8 cellular contexts compared by ENCODE assay signal in the genomic region with DNA sequence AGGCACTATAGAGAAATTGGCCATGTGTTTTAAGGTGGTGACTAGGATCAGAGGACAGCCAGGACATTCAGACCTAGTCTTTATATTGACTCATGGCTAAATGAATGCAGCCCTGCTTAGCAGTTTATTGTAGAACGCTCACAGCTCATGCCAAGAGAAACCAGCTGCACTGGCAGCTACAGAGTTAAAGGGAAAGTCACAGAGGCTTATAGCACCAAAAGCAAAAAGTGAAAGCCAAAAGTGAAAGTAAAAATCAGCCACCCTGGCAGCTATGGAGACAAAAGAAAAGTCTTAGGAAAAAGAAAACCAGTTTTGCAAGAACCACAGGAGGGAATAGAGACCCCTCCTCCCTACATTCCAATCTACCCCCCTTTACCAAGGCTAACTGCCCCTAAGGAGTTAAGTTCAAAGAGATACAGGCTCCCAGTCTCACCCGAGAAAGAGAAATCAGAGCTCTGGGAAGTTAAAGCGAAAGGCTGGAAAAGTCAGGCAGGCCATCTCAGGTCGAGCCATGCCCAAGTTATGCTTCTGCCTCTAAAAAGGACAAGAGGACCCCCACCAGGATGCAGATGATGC.
DNase-seq lines count a peak whose midpoint lies in the region; ATAC-seq and TF ChIP-seq lines count a peak whose summit lies in the region.

No MANE protein-coding gene starts in this region.

- H3K9me3 Mint-ChIP-seq in activated T-cell treated with anti-CD3 and anti-CD28 coated beads, Interleukin-2, amount 50 U/mL, for 4 hours: no peaks in the 10 kb centered on the region
- H3K9me3 Mint-ChIP-seq in T-cell: no peaks in the 10 kb centered on the region

- POLR2A ChIA-PET in T-cell (lab: Charles Lee): no interaction called here

- DNase-seq in activated T-cell treated with anti-CD3 and anti-CD28 coated beads, Interleukin-2, amount 50 U/mL, for 4 hours: no peak
- no peak for DNase-seq in activated T-cell treated with anti-CD3 and anti-CD28 coated beads for 4 hours
- DNase-seq in T-cell: peak in 2 of 34 experiments; percentile 5 to 7
- DNase-seq in fibroblast of mammary gland (ENCODE audit: low read depth): peak; percentile 5
- DNase-seq in non-pigmented ciliary epithelial cell (ENCODE audit: low read depth): peak; percentile 8
- DNase-seq in NCI-H446 treated with DMSO at 0.1 percent for 48 hours (lab: John Stamatoyannopoulos, UW): no peak

- no peak for TF ChIP-seq CTCF in fibroblast of mammary gland (conservative IDR thresholded peaks at IDR 0.05; ENCODE audit: control insufficient read depth, insufficient read depth, low read depth, low read length)

- H3K4me3 ChIP-seq in fibroblast of mammary gland (ENCODE audit: control insufficient read depth, low read depth, low read length): peak overlapping the region; percentile 16

- peak; percentile 65 to 84 for ATAC-seq in activated T-cell treated with anti-CD3 and anti-CD28 coated beads, Interleukin-2, amount 50 U/mL, for 4 hours
- ATAC-seq in T-cell (replicated peaks in 1 of 4): peak; percentile 77 to 84 (median 78)
- ATAC-seq in HG02852 (IDR thresholded peaks at IDR 0.05; ENCODE audit: unreplicated experiment): no peak
- ATAC-seq in GM21576 (IDR thresholded peaks at IDR 0.05; ENCODE audit: unreplicated experiment): no peak

- peak overlapping the region; percentile 83 for H3K4me3 Mint-ChIP-seq in activated T-cell treated with anti-CD3 and anti-CD28 coated beads, Interleukin-2, amount 50 U/mL, for 4 hours
- H3K4me3 Mint-ChIP-seq in T-cell: peak overlapping the region; percentile 86 to 93 (median 91)

- peak overlapping the region; percentile 94 to 95 for H3K27ac Mint-ChIP-seq in T-cell

- H3K27me3 Mint-ChIP-seq in activated T-cell treated with anti-CD3 and anti-CD28 coated beads, Interleukin-2, amount 50 U/mL, for 4 hours (ENCODE audit: low read depth): no peaks in the 10 kb centered on the region
- no peaks in the 10 kb centered on the region for H3K27me3 Mint-ChIP-seq in T-cell

- H3K36me3 Mint-ChIP-seq in activated T-cell treated with anti-CD3 and anti-CD28 coated beads, Interleukin-2, amount 50 U/mL, for 4 hours (ENCODE audit: insufficient read depth): no peaks in the 10 kb centered on the region
- H3K36me3 Mint-ChIP-seq in T-cell: no peaks in the 10 kb centered on the region

- peaks cover 18% of the 10 kb centered on the region for H3K4me1 Mint-ChIP-seq in activated T-cell treated with anti-CD3 and anti-CD28 coated beads, Interleukin-2, amount 50 U/mL, for 4 hours (ENCODE audit: low read depth)
- peaks cover 22 to 28% (median 23%) of the 10 kb centered on the region in 3 donors for H3K4me1 Mint-ChIP-seq in T-cell

- CTCF ChIA-PET in T-cell (lab: Charles Lee): interaction anchor here in 1 of 2 donors (1.2 to 1.3 kb wide), 3 partner anchors 35 to 121 kb away, joined by 3 to 6 read pairs (median 4); partner anchors contain the start of gene ZNF429

Comparison
In these comparisons a context has a peak if more than half of its experiments do, and no peak if none do; other contexts are left out.
1. ATAC-seq: peak in activated T-cell treated with anti-CD3 and anti-CD28 coated beads, Interleukin-2, amount 50 U/mL, for 4 hours (2 of 2) and T-cell (4 of 4); none in HG02852 (single experiment) and GM21576 (single experiment).
2. DNase-seq: peak in fibroblast of mammary gland (single experiment) and non-pigmented ciliary epithelial cell (single experiment); none in activated T-cell treated with anti-CD3 and anti-CD28 coated beads, Interleukin-2, amount 50 U/mL, for 4 hours (single experiment), activated T-cell treated with anti-CD3 and anti-CD28 coated beads for 4 hours (single experiment) and NCI-H446 treated with DMSO at 0.1 percent for 48 hours (single experiment).